In genomic region chr4:147955827-147956565, GRCh38 we compare ENCODE assay signal across 20 cellular contexts.
DNase-seq lines count a peak whose midpoint lies in the region; TF ChIP-seq lines count a peak whose summit lies in the region.
"Had no signal": no experiment of that assay in that cellular context is flagged by ENCODE, and none has a peak within 500 bp of the region (broad histone marks: within the 10 kb centered on the region; RNA-seq: fewer than 3 reads in every experiment).

No MANE protein-coding gene starts in this region.

- H3K4me3 ChIP-seq in left ventricle myocardium inferior (no peak overlapping the region), iPS-20b (ENCODE audit: low read length) (peak overlapping the region; percentile 21), thyroid gland (replicated peaks in 1 of 3) (no peak overlapping the region)
- H3K4me3 ChIP-seq: BLaER1 had no signal

- H3K4me1 ChIP-seq in left ventricle myocardium inferior = peaks cover 49% of the 10 kb centered on the region
- peaks cover 34% of the 10 kb centered on the region; the same call in 1 of the 2 replicates for H3K4me1 ChIP-seq in iPS-20b (ENCODE audit: insufficient read depth, low read length)
- H3K4me1 ChIP-seq in thyroid gland = peaks cover 15 to 16% of the 10 kb centered on the region in 2 donors
- H3K4me1 ChIP-seq: BLaER1 had no signal

- 29 to 32% methylated on average over 4 of the region's 4 CpGs for WGBS in thyroid gland, 2 donors

- H3K9me3 ChIP-seq in left ventricle myocardium inferior (replicated peaks) (no peaks in the 10 kb centered on the region), iPS-20b (ENCODE audit: insufficient read depth, low read depth, low read length) (no peaks in the 10 kb centered on the region), thyroid gland (no peaks in the 10 kb centered on the region)
- H3K9me3 ChIP-seq: BLaER1 had no signal

- TF ChIP-seq POLR2A in thyroid gland (IDR thresholded peaks at IDR 0.05) = no peak

- H3K27me3 ChIP-seq in left ventricle myocardium inferior (ENCODE audit: low read depth) (no peaks in the 10 kb centered on the region), iPS-20b (ENCODE audit: insufficient read depth, low read length) (no peaks in the 10 kb centered on the region), thyroid gland (no peaks in the 10 kb centered on the region)
- H3K27me3 ChIP-seq: BLaER1 had no signal

- intact Hi-C loops in left ventricle myocardium inferior (cut with micrococcal nuclease) = no loop called here
- intact Hi-C loops in cardiac septum (cut with DNase I) = no loop called here
- intact Hi-C loops in thyroid gland (cut with DNase I) = no loop called here

- H3K36me3 Mint-ChIP-seq in chondrocyte (ENCODE audit: low read depth) = peaks cover 39% of the 10 kb centered on the region

- H3K36me3 ChIP-seq in left ventricle myocardium inferior = peaks cover 9% of the 10 kb centered on the region
- no peaks in the 10 kb centered on the region for H3K36me3 ChIP-seq in iPS-20b (ENCODE audit: insufficient read depth, low read depth, low read length)
- H3K36me3 ChIP-seq in thyroid gland = no peaks in the 10 kb centered on the region

- DNase-seq in left ventricle myocardium inferior (no peak), cardiac septum (ENCODE audit: low spot score) (no peak), chondrocyte (ENCODE audit: low spot score) (no peak), thyroid gland (no peak), NCI-H526 (lab: John Stamatoyannopoulos, UW) (no peak), iPS-NIHi7 (ENCODE audit: extremely low spot score) (no peak), DMS53 treated with DMSO at 0.1 percent for 48 hours (lab: John Stamatoyannopoulos, UW; ENCODE audit: unreplicated experiment) (no peak)
- DNase-seq: CD8-positive, alpha-beta T cell; DMS79 treated with DMSO at 0.1 percent for 48 hours; GOT3; KBM-7; NCI-H1436 treated with DMSO at 0.1 percent for 48 hours; NCI-H2029 treated with DMSO at 0.1 percent for 48 hours; NCI-H2171 treated with DMSO at 0.1 percent for 48 hours; NCI-H446 treated with DMSO at 0.1 percent for 48 hours; NCI-H774; RPMI8226 had no signal

- TF ChIP-seq CTCF in left ventricle myocardium inferior (IDR thresholded peaks at IDR 0.05; ENCODE audit: borderline replicate concordance) (no peak), chondrocyte (IDR thresholded peaks at IDR 0.05) (no peak), thyroid gland (IDR thresholded peaks at IDR 0.05) (no peak)

- peak overlapping the region; percentile 11; the same call in 1 of the 2 replicates for H3K9ac ChIP-seq in iPS-20b (ENCODE audit: low read depth, low read length)
- H3K9ac ChIP-seq: BLaER1 had no signal

- H3K27me3 Mint-ChIP-seq in chondrocyte (ENCODE audit: low read depth) = no peaks in the 10 kb centered on the region

- H3K27ac Mint-ChIP-seq in chondrocyte (ENCODE audit: unreplicated experiment) = peak overlapping the region; percentile 29
- H3K27ac Mint-ChIP-seq: CD8-positive, alpha-beta T cell had no signal

- H3K27ac ChIP-seq in left ventricle myocardium inferior (replicated peaks) (peak overlapping the region; percentile 22), iPS-20b (ENCODE audit: low read length) (no peak overlapping the region), thyroid gland (peak overlapping the region; percentile 10 to 42 (median 28))
- H3K27ac ChIP-seq: BLaER1, HL-60 had no signal

- H3K4me1 Mint-ChIP-seq in chondrocyte (ENCODE audit: low read depth) = peaks cover 20% of the 10 kb centered on the region

- H3K9me3 Mint-ChIP-seq in chondrocyte (ENCODE audit: low read depth) = no peaks in the 10 kb centered on the region
- H3K9me3 Mint-ChIP-seq: CD8-positive, alpha-beta T cell had no signal

- no peak overlapping the region for H3K4me3 Mint-ChIP-seq in chondrocyte (ENCODE audit: unreplicated experiment)
- H3K4me3 Mint-ChIP-seq: CD8-positive, alpha-beta T cell had no signal
